22 cellular contexts compared by ENCODE assay signal in genomic region chr14:100894416-100894815, GRCh38. TPM values are rescaled to one million over a fixed set of nuclear protein-coding genes. Genes with fewer than 3 reads are reported as not detected.
"Had no signal": no experiment of that assay in that cellular context is flagged by ENCODE, and none has a peak within 500 bp of the region (broad histone marks: within the 10 kb centered on the region; RNA-seq: fewer than 3 reads in every experiment).

No MANE protein-coding gene starts in this region.

- H3K36me3 Mint-ChIP-seq: activated naive CD4-positive, alpha-beta T cell treated with anti-CD3 and anti-CD28 coated beads, Interleukin-2, amount 50 U/mL, for 24 hours; stimulated activated memory B cell treated with anti-CD40 and anti-IgM and Interleukin-4, amounts not matched to agents 10 μg/mL and 1 μg/mL and 100 μg/mL, for 72 hours had no signal

- H3K36me3 ChIP-seq: esophagus squamous epithelium, ovary, sigmoid colon, thoracic aorta had no signal

- H3K27ac Mint-ChIP-seq: activated CD8-positive, alpha-beta T cell treated with anti-CD3 and anti-CD28 coated beads for 36 hours; activated naive CD4-positive, alpha-beta T cell treated with anti-CD3 and anti-CD28 coated beads, Interleukin-2, amount 50 U/mL, for 24 hours; activated T-cell treated with anti-CD3 and anti-CD28 coated beads, Interleukin-2, amount 50 U/mL, for 72 hours; effector memory CD8-positive, alpha-beta T cell; stimulated activated memory B cell treated with anti-CD40 and anti-IgM and Interleukin-4, amounts not matched to agents 10 μg/mL and 1 μg/mL and 100 μg/mL, for 72 hours; T-helper 2 cell treated with Interferon-gamma antibody and Interleukin-4, amounts not matched to agents 5 μg/mL and 100 μg/mL, for 36 hours had no signal

- H3K4me3 ChIP-seq: esophagus squamous epithelium, ovary, sigmoid colon, thoracic aorta had no signal

- H3K9me3 Mint-ChIP-seq: activated CD8-positive, alpha-beta T cell treated with anti-CD3 and anti-CD28 coated beads for 36 hours; activated naive CD4-positive, alpha-beta T cell treated with anti-CD3 and anti-CD28 coated beads, Interleukin-2, amount 50 U/mL, for 24 hours; activated T-cell treated with anti-CD3 and anti-CD28 coated beads, Interleukin-2, amount 50 U/mL, for 72 hours; effector memory CD8-positive, alpha-beta T cell; stimulated activated memory B cell treated with anti-CD40 and anti-IgM and Interleukin-4, amounts not matched to agents 10 μg/mL and 1 μg/mL and 100 μg/mL, for 72 hours; T-helper 2 cell treated with Interferon-gamma antibody and Interleukin-4, amounts not matched to agents 5 μg/mL and 100 μg/mL, for 36 hours had no signal

- H3K9me3 ChIP-seq: esophagus squamous epithelium, ovary, sigmoid colon, thoracic aorta had no signal

- ATAC-seq: activated CD8-positive, alpha-beta T cell treated with anti-CD3 and anti-CD28 coated beads for 36 hours; activated T-cell treated with anti-CD3 and anti-CD28 coated beads, Interleukin-2, amount 50 U/mL, for 72 hours; effector memory CD8-positive, alpha-beta T cell; stimulated activated memory B cell treated with anti-CD40 and anti-IgM and Interleukin-4, amounts not matched to agents 10 μg/mL and 1 μg/mL and 100 μg/mL, for 72 hours had no signal

- H3K4me3 Mint-ChIP-seq: activated CD8-positive, alpha-beta T cell treated with anti-CD3 and anti-CD28 coated beads for 36 hours; activated naive CD4-positive, alpha-beta T cell treated with anti-CD3 and anti-CD28 coated beads, Interleukin-2, amount 50 U/mL, for 24 hours; activated T-cell treated with anti-CD3 and anti-CD28 coated beads, Interleukin-2, amount 50 U/mL, for 72 hours; effector memory CD8-positive, alpha-beta T cell; stimulated activated memory B cell treated with anti-CD40 and anti-IgM and Interleukin-4, amounts not matched to agents 10 μg/mL and 1 μg/mL and 100 μg/mL, for 72 hours; T-helper 2 cell treated with Interferon-gamma antibody and Interleukin-4, amounts not matched to agents 5 μg/mL and 100 μg/mL, for 36 hours had no signal

- H3K27me3 ChIP-seq: ovary had no signal

- H3K27ac ChIP-seq: esophagus squamous epithelium, ovary, sigmoid colon, thoracic aorta had no signal

- H3K4me1 Mint-ChIP-seq: activated naive CD4-positive, alpha-beta T cell treated with anti-CD3 and anti-CD28 coated beads, Interleukin-2, amount 50 U/mL, for 24 hours; stimulated activated memory B cell treated with anti-CD40 and anti-IgM and Interleukin-4, amounts not matched to agents 10 μg/mL and 1 μg/mL and 100 μg/mL, for 72 hours had no signal

- DNase-seq: activated CD4-positive, alpha-beta T cell treated with anti-CD3 and anti-CD28 coated beads for 48 hours; activated CD8-positive, alpha-beta T cell treated with anti-CD3 and anti-CD28 coated beads for 36 hours; activated gamma-delta T cell; activated T-cell treated with anti-CD3 and anti-CD28 coated beads, Interleukin-2, amount 50 U/mL, for 72 hours; amniotic stem cell; effector memory CD8-positive, alpha-beta T cell; esophagus squamous epithelium; hippocampal formation; mammary epithelial cell; stimulated activated CD4-positive, alpha-beta T cell treated with anti-CD3 and anti-CD28 coated beads, Interleukin-4, amount 100 ng/mL, for 4 hours had no signal

RNA-seq across cellular contexts. Expression of gene RTL1, which starts 9.1 kb away (rescaled TPM):
- total RNA-seq: activated CD8-positive, alpha-beta T cell treated with anti-CD3 and anti-CD28 coated beads for 36 hours; activated T-cell treated with anti-CD3 and anti-CD28 coated beads, Interleukin-2, amount 50 U/mL, for 72 hours; dermis microvascular lymphatic vessel endothelial cell; esophagus squamous epithelium; glomerular endothelial cell; mammary epithelial cell; myocyte; pulmonary artery endothelial cell; sigmoid colon; thoracic aorta had no signal
- polyA plus RNA-seq: keratinocyte, mammary epithelial cell, neural cell, sigmoid colon had no signal
